In the genomic region with DNA sequence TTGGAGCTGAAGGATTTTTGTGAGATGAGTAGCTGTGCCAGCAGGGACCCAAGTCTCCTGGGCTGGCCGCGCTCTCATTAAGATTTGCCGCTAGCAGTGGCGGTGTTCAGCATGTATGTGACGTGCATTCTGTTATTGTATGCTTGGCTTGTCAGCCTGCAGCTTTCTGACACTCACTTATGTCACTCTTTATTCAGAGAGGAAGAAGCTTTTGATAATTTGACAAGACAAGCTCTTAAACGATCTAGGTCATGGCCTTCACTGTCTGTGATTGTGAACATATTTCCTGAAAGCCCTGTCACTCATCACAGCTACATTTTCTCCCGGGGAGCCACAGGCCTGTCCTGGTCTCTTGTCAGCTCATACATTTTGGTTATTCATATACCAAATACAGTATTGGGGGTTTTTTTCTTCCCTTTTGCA, we compare ENCODE assay signal across 8 cellular contexts.
DNase-seq lines count a peak whose midpoint lies in the region; ATAC-seq and TF ChIP-seq lines count a peak whose summit lies in the region.

No MANE protein-coding gene starts in this region.

- H3K4me3 ChIP-seq in coronary artery = no peak overlapping the region

- in situ Hi-C loops in G401 (cut with HindIII; ENCODE audit: low sequenced_read_pairs) = no loop called here

- TF ChIP-seq CTCF in GM20000 (IDR thresholded peaks at IDR 0.05; ENCODE audit: extremely low read depth, missing control alignments) = no peak
- TF ChIP-seq CTCF in coronary artery (IDR thresholded peaks at IDR 0.05) = no peak

- ATAC-seq in HG03558 (IDR thresholded peaks at IDR 0.05; ENCODE audit: extremely low read depth, unreplicated experiment) = peak; percentile 34
- peak; percentile 25 for ATAC-seq in esophagus mucosa

- DNase-seq in G401 (ENCODE audit: low spot score) = peak; percentile 68
- peak; percentile 29 for DNase-seq in GM20000 (ENCODE audit: low spot score)
- no peak for DNase-seq in HuH-7 (ENCODE audit: low spot score)
- DNase-seq in coronary artery (ENCODE audit: low spot score) = no peak
- no peak for DNase-seq in activated CD4-positive, alpha-beta T cell treated with anti-CD3 and anti-CD28 coated beads for 48 hours
- DNase-seq in NCI-H2196 (lab: John Stamatoyannopoulos, UW; ENCODE audit: unreplicated experiment) = no peak

- no peak overlapping the region for H3K27ac ChIP-seq in coronary artery

Comparison
In these comparisons a context has a peak if more than half of its experiments do, and no peak if none do; other contexts are left out.
1. DNase-seq: peak in G401 (single experiment) and GM20000 (single experiment); none in HuH-7 (single experiment), coronary artery (single experiment), activated CD4-positive, alpha-beta T cell treated with anti-CD3 and anti-CD28 coated beads for 48 hours (single experiment) and NCI-H2196 (single experiment).